Comparison of ENCODE assay signal across 8 cellular contexts in the genomic region with DNA sequence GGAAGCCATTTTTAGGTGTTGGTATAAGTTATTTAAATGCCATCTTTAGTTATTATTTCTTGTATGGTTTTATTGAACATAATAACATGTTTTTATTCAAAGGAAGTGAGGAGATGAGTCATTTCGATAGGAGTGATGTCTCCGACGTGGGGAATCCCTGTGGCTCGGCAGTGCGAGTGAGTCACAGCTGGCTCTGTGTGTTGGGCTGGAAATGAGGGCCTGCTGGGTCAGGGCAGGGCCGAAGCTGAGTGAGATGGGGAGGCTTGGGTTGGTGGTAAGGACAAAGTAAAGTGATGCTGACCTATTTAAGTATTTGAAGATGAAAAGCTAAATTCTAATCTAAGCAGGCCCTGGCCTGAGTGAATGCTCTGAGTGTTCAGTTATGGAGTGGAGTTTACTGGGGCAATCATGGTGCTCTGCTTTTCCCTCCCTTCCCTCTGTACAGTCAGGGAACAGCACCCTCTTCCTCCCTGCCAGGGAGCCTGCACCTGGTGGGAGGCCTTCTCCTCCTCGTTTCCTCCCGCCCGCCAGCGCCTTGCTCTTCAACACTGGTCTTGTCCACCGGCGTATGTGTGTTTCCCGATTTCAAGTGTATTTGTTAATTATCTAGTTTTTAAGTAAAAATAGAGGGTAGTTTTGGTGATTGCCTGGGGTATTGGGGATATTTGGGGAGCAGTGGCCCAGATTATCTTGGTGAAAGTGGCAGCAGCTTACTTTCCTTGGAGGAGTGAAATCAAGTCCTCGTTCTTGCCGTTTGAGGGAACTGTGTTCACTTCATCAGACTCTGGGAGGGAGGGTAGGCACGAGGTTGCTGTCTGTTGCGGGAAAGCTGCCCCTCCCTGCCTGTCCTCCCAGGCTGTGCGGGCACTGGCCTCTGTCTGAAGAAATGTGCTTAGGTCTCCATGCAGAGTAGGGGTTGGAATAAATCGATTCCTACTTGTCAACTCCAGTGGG.
DNase-seq lines count a peak whose midpoint lies in the region; ATAC-seq, FAIRE-seq and TF ChIP-seq lines count a peak whose summit lies in the region.

No MANE protein-coding gene starts in this region.

- peak overlapping the region; percentile 64 for H3K4me3 Mint-ChIP-seq in CD8-positive, alpha-beta T cell

- DNase-seq in CD8-positive, alpha-beta T cell = peak in 6 of 7 experiments; percentile 54 to 78 (median 68)
- peak; percentile 51 for DNase-seq in activated CD8-positive, alpha-beta memory T cell treated with anti-CD3 and anti-CD28 coated beads, Interleukin-2, amount 50 U/mL, for 1 hour (ENCODE audit: extremely low read depth)
- peak; percentile 97 for DNase-seq in endothelial cell of umbilical vein (ENCODE audit: low read depth, low spot score)
- DNase-seq in osteoblast (ENCODE audit: insufficient read length, low spot score, missing footprints) = peak; percentile 99
- peak; percentile 79 for DNase-seq in thoracic aorta (ENCODE audit: low spot score)
- no peak for DNase-seq in NCI-H1694 treated with DMSO at 0.1 percent for 48 hours (lab: John Stamatoyannopoulos, UW)

- CTCF ChIA-PET in CD8-positive, alpha-beta T cell (lab: Charles Lee) = no interaction called here
- CTCF ChIA-PET in endothelial cell of umbilical vein (lab: Charles Lee) = interaction anchor here (0.8 to 1.7 kb wide), 7 partner anchors 60 to 159 kb away, joined by 3 to 9 read pairs (median 3); no protein-coding TSS in a partner anchor

- ATAC-seq in CD8-positive, alpha-beta T cell = peak; percentile 69
- ATAC-seq in GM21447 (IDR thresholded peaks at IDR 0.05; ENCODE audit: unreplicated experiment) (peak; percentile 96), thoracic aorta (ENCODE audit: insufficient number of reproducible peaks, low FRiP score, low read depth) (peak; percentile 66)

- H3K9me1 ChIP-seq in endothelial cell of umbilical vein (replicated peaks; ENCODE audit: control insufficient read depth, extremely low read depth, insufficient read depth, low read length) = no peaks in the 10 kb centered on the region

- no peaks in the 10 kb centered on the region for H3K9me3 Mint-ChIP-seq in CD8-positive, alpha-beta T cell

- no peaks in the 10 kb centered on the region for H3K79me2 ChIP-seq in endothelial cell of umbilical vein (ENCODE audit: control insufficient read depth, insufficient read depth, low read length)
- no peaks in the 10 kb centered on the region for H3K79me2 ChIP-seq in osteoblast (ENCODE audit: insufficient read depth, low read length)

- H3K27ac ChIP-seq in CD8-positive, alpha-beta T cell (ENCODE audit: low read depth, low read length) = no peak overlapping the region
- H3K27ac ChIP-seq in HUES48 (ENCODE audit: low read depth, low read length) = peak overlapping the region; percentile 31
- peak overlapping the region; percentile 90 for H3K27ac ChIP-seq in endothelial cell of umbilical vein (ENCODE audit: insufficient read depth, low read depth, low read length)
- no peak overlapping the region for H3K27ac ChIP-seq in osteoblast (ENCODE audit: low read depth, low read length)
- peak overlapping the region; percentile 79 to 82 for H3K27ac ChIP-seq in thoracic aorta

- H3K4me2 ChIP-seq in endothelial cell of umbilical vein (ENCODE audit: insufficient read depth, low read length) (peak overlapping the region; percentile 57), osteoblast (ENCODE audit: insufficient read depth, low read length) (peak overlapping the region; percentile 44)

- H3K4me1 Mint-ChIP-seq in CD8-positive, alpha-beta T cell (ENCODE audit: low read depth) = peaks cover 71% of the 10 kb centered on the region

- H4K20me1 ChIP-seq in endothelial cell of umbilical vein (replicated peaks; ENCODE audit: control insufficient read depth, extremely low read depth, insufficient read depth, low read length) (no peaks in the 10 kb centered on the region), osteoblast (ENCODE audit: insufficient read depth, low read length) (no peaks in the 10 kb centered on the region)

- TF ChIP-seq POLR2A in endothelial cell of umbilical vein (IDR thresholded peaks at IDR 0.05; ENCODE audit: low read depth, low read length) = no peak

- peak overlapping the region; percentile 62 for H2AFZ ChIP-seq in endothelial cell of umbilical vein (ENCODE audit: low read depth, low read length)
- no peak overlapping the region for H2AFZ ChIP-seq in osteoblast (ENCODE audit: low read length)

- no peak for TF ChIP-seq CTCF in CD8-positive, alpha-beta T cell (IDR thresholded peaks at IDR 0.05)
- no peak for TF ChIP-seq CTCF in endothelial cell of umbilical vein (IDR thresholded peaks at IDR 0.05; ENCODE audit: extremely low read depth in 1 of 2, insufficient read depth in 1 of 2, low read depth in 1 of 2, low read length in 2 of 2)
- TF ChIP-seq CTCF in osteoblast (IDR thresholded peaks at IDR 0.05; ENCODE audit: extremely low read depth, low read depth, low read length) = no peak
- no peak for TF ChIP-seq CTCF in thoracic aorta (IDR thresholded peaks at IDR 0.05)

- intact Hi-C loops in CD8-positive, alpha-beta T cell (cut with DNase I, micrococcal nuclease) = loop anchor here (5.0 kb wide), 7 partner anchors 63 to 238 kb away; partner anchors contain the start of gene LDLRAD4 (in 1 of the 2)
- intact Hi-C loops in endothelial cell of umbilical vein (cut with micrococcal nuclease) = loop anchor here (2.0 to 5.0 kb wide), 4 partner anchors 61 to 237 kb away; no protein-coding TSS in a partner anchor

- no peaks in the 10 kb centered on the region for H3K27me3 Mint-ChIP-seq in CD8-positive, alpha-beta T cell (ENCODE audit: low read depth)

- peaks cover 76% of the 10 kb centered on the region for H3K4me1 ChIP-seq in CD8-positive, alpha-beta T cell (ENCODE audit: insufficient read depth, low read length)
- no peaks in the 10 kb centered on the region for H3K4me1 ChIP-seq in HUES48 (ENCODE audit: control insufficient read depth, insufficient read depth, low read length)
- peaks cover 23% of the 10 kb centered on the region for H3K4me1 ChIP-seq in endothelial cell of umbilical vein (ENCODE audit: control insufficient read depth, extremely low read depth, insufficient read depth, low read length)
- H3K4me1 ChIP-seq in osteoblast (ENCODE audit: insufficient read depth, low read length) = peaks cover 10% of the 10 kb centered on the region
- H3K4me1 ChIP-seq in thoracic aorta (ENCODE audit: control insufficient read depth in 1 of 2, low read depth in 2 of 2) = peaks cover 18 to 71% of the 10 kb centered on the region in 2 donors

- H3K36me3 Mint-ChIP-seq in CD8-positive, alpha-beta T cell = no peaks in the 10 kb centered on the region

- no peaks in the 10 kb centered on the region for H3K36me3 ChIP-seq in CD8-positive, alpha-beta T cell (ENCODE audit: insufficient read depth, low read length)
- H3K36me3 ChIP-seq in HUES48 (ENCODE audit: control insufficient read depth, insufficient read depth, low read length) (no peaks in the 10 kb centered on the region), endothelial cell of umbilical vein (ENCODE audit: control insufficient read depth in 2 of 2, extremely low read depth in 1 of 2, insufficient read depth in 2 of 2, low read length in 2 of 2) (no peaks in the 10 kb centered on the region), osteoblast (ENCODE audit: insufficient read depth, low read length) (no peaks in the 10 kb centered on the region), thoracic aorta (no peaks in the 10 kb centered on the region)

- no peak overlapping the region for H3K9ac ChIP-seq in HUES48 (ENCODE audit: low read depth, low read length)
- peak overlapping the region; percentile 62 for H3K9ac ChIP-seq in endothelial cell of umbilical vein (replicated peaks; ENCODE audit: extremely low read depth, insufficient read depth, low read length)

- no peaks in the 10 kb centered on the region for H3K27me3 ChIP-seq in CD8-positive, alpha-beta T cell (ENCODE audit: insufficient read depth, low read length)
- H3K27me3 ChIP-seq in HUES48 (ENCODE audit: control insufficient read depth, insufficient read depth, low read length) (no peaks in the 10 kb centered on the region), endothelial cell of umbilical vein (ENCODE audit: control insufficient read depth in 2 of 2, insufficient read depth in 2 of 2, low read length in 2 of 2) (no peaks in the 10 kb centered on the region), osteoblast (ENCODE audit: insufficient read depth, low read length) (no peaks in the 10 kb centered on the region), thoracic aorta (replicated peaks; ENCODE audit: insufficient read depth) (no peaks in the 10 kb centered on the region)

- H3K4me3 ChIP-seq in CD8-positive, alpha-beta T cell (ENCODE audit: low read depth, low read length) = no peak overlapping the region
- H3K4me3 ChIP-seq in HUES48 (ENCODE audit: low read depth, low read length) = no peak overlapping the region
- peak overlapping the region in 1 of 3 experiments; percentile 20 for H3K4me3 ChIP-seq in endothelial cell of umbilical vein (replicated peaks in 1 of 3; ENCODE audit: insufficient read depth in 1 of 3, low read depth in 1 of 3, low read length in 3 of 3)
- no peak overlapping the region for H3K4me3 ChIP-seq in osteoblast (ENCODE audit: insufficient read depth, low read length)
- peak overlapping the region; percentile 53 for H3K4me3 ChIP-seq in thoracic aorta

- no TSS peak for BruUV-seq in endothelial cell of umbilical vein (replicated peaks; lab: Mats Ljungman, UMichigan)

- POLR2A ChIA-PET in CD8-positive, alpha-beta T cell (lab: Charles Lee) = interaction anchor here (2.2 kb wide), 1 partner anchor 157 kb away, joined by 5 read pairs; the partner anchor contains the start of gene LDLRAD4
- POLR2A ChIA-PET in endothelial cell of umbilical vein (lab: Charles Lee) = no interaction called here

- FAIRE-seq in endothelial cell of umbilical vein (lab: Jason Lieb, UNC) = peak; percentile 95

- H3K27ac Mint-ChIP-seq in CD8-positive, alpha-beta T cell = peak overlapping the region; percentile 91

- dilution Hi-C loops in endothelial cell of umbilical vein (cut with MboI; ENCODE audit: extremely low pct_ligation_motif_present, low sequenced_read_pairs) = no loop called here

- no peaks in the 10 kb centered on the region for H3K9me3 ChIP-seq in CD8-positive, alpha-beta T cell (ENCODE audit: low read length)
- no peaks in the 10 kb centered on the region for H3K9me3 ChIP-seq in HUES48 (ENCODE audit: control insufficient read depth, insufficient read depth, low read length)
- H3K9me3 ChIP-seq in endothelial cell of umbilical vein (replicated peaks; ENCODE audit: control insufficient read depth, insufficient read depth, low read length) = no peaks in the 10 kb centered on the region
- H3K9me3 ChIP-seq in osteoblast (ENCODE audit: low read depth, low read length) = no peaks in the 10 kb centered on the region
- H3K9me3 ChIP-seq in thoracic aorta = no peaks in the 10 kb centered on the region

TF ChIP-seq in endothelial cell of umbilical vein, 7 proteins besides CTCF, POLR2A, EP300 and RAD21 (continues in another document):
- TF ChIP-seq, protein P1, sequence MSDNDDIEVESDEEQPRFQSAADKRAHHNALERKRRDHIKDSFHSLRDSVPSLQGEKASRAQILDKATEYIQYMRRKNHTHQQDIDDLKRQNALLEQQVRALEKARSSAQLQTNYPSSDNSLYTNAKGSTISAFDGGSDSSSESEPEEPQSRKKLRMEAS (IDR thresholded peaks at IDR 0.05; ENCODE audit: insufficient read depth, insufficient read length) = no peak
- TF ChIP-seq GATA2 (IDR thresholded peaks at IDR 0.05; ENCODE audit: insufficient read depth, insufficient read length, low read depth, low read length) (peak; percentile 73), JUN (IDR thresholded peaks at IDR 0.05; ENCODE audit: borderline replicate concordance, insufficient read depth, insufficient read length, low read depth) (peak; percentile 96)

Comparison
In these comparisons a context has a peak if more than half of its experiments do, and no peak if none do; other contexts are left out.
1. H3K27ac ChIP-seq: peak in HUES48 (single experiment), endothelial cell of umbilical vein (single experiment) and thoracic aorta (2 of 2); none in CD8-positive, alpha-beta T cell (single experiment) and osteoblast (single experiment).
2. Peak in every context shown above with its lines, with median percentiles within 50 percentile points of each other: ATAC-seq.